Comparison of ENCODE assay signal across 13 cellular contexts in the genomic region with DNA sequence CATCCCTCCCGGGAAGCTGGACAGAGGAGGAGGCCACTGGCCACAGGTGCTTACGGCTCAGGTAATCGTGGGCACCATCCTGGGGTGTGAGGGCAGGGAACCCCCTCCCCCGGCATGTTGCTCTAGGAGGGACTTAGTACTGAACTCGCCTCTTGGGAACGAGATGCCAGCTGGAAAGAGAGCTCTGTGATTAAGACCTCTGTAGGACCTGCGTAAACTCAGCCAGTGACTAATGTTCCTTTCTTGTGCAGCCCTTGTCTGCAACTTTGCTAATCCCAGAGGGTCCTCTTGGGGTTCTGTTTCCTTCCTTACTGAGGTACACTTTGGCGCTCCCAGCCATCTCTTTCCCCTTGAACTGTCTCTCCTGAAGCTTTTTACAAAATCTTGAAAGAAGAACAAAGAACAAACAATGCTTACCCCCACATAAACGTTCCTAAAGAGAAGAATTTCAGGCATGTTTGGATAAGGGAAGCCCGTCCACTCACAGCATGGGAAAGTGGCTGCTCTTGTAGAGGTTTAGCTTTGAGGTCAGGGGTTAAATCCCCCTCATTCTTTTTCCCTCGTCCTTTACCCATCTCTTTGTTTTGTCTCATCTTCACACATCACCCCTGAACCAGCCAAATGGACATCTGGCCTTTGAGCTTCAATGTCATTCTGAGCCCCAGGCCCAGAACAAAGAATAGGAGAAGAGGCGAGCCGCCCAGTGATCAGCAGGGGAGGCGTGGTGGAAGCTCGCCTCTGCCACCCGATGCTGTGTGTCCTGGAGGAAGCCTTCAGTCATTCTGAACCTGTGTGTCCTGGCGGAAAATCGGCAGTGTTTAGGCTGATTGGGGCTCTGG. TPM values are rescaled to one million over a fixed set of nuclear protein-coding genes. Genes with fewer than 3 reads are reported as not detected.
DNase-seq lines count a peak whose midpoint lies in the region; ATAC-seq and TF ChIP-seq lines count a peak whose summit lies in the region.
"Had no signal": no experiment of that assay in that cellular context is flagged by ENCODE, and none has a peak within 500 bp of the region (broad histone marks: within the 10 kb centered on the region; RNA-seq: fewer than 3 reads in every experiment).

No MANE protein-coding gene starts in this region.

- no peaks in the 10 kb centered on the region for H3K79me2 ChIP-seq in Loucy (ENCODE audit: insufficient read depth, low read length)

- CTCF ChIA-PET in Caco-2 (lab: Charles Lee): interaction anchor here (0.8 to 1.5 kb wide), 2 partner anchors 51 to 128 kb away, joined by 3 to 6 read pairs; no protein-coding TSS in a partner anchor

- BruUV-seq in Caco-2 (replicated peaks; lab: Mats Ljungman, UMichigan): no TSS peak

- H3K9me2 ChIP-seq in Loucy (replicated peaks; ENCODE audit: low read depth, low read length): no peaks in the 10 kb centered on the region

- H3K36me3 ChIP-seq in Caco-2 (ENCODE audit: control insufficient read depth, insufficient read depth, low read length): no peaks in the 10 kb centered on the region
- no peaks in the 10 kb centered on the region for H3K36me3 ChIP-seq in Loucy (ENCODE audit: insufficient read depth, low read length)
- H3K36me3 ChIP-seq: spleen had no signal

- ATAC-seq in GM21447 (IDR thresholded peaks at IDR 0.05; ENCODE audit: unreplicated experiment): no peak
- ATAC-seq in foreskin keratinocyte: no peak
- ATAC-seq in GM19035 (IDR thresholded peaks at IDR 0.05; ENCODE audit: unreplicated experiment): no peak
- ATAC-seq in GM18519 (IDR thresholded peaks at IDR 0.05; ENCODE audit: low FRiP score, unreplicated experiment): no peak
- ATAC-seq: HCT116 had no signal

- no peaks in the 10 kb centered on the region for H3F3A ChIP-seq in Loucy (ENCODE audit: low read depth)

- H3K9me3 ChIP-seq in Caco-2 (no peaks in the 10 kb centered on the region), Loucy (ENCODE audit: insufficient read depth, low read depth, low read length) (no peaks in the 10 kb centered on the region)
- H3K9me3 ChIP-seq: spleen had no signal

- H3K4me1 Mint-ChIP-seq in Caco-2 (ENCODE audit: low read depth, unreplicated experiment) (peaks cover 16% of the 10 kb centered on the region), endothelial cell (ENCODE audit: unreplicated experiment) (peaks cover 25% of the 10 kb centered on the region), neural crest cell (peaks cover 41% of the 10 kb centered on the region)

- H3K27ac ChIP-seq in foreskin keratinocyte: no peak overlapping the region
- H3K27ac ChIP-seq: spleen had no signal

- H3K9ac ChIP-seq in Loucy (ENCODE audit: low read depth, low read length, poor library complexity, severe bottlenecking): peak overlapping the region; percentile 63

- POLR2A ChIA-PET in Caco-2 (lab: Charles Lee): interaction anchor here (0.5 kb wide), 2 partner anchors 17 to 146 kb away, joined by 3 to 7 read pairs; no protein-coding TSS in a partner anchor

- H2AFZ ChIP-seq in Loucy (ENCODE audit: low read length): no peak overlapping the region

- DNase-seq in Caco-2: peak; percentile 49 to 60
- no peak for DNase-seq in endothelial cell (ENCODE audit: low spot score)
- peak; percentile 26 for DNase-seq in neural crest cell (ENCODE audit: low read depth, low spot score)
- no peak for DNase-seq in foreskin keratinocyte
- DNase-seq: DMS53, NCI-H187, spleen had no signal

- H3K36me3 Mint-ChIP-seq in Caco-2 (ENCODE audit: insufficient read depth, unreplicated experiment): peaks cover 10% of the 10 kb centered on the region
- no peaks in the 10 kb centered on the region for H3K36me3 Mint-ChIP-seq in endothelial cell (ENCODE audit: low read depth, unreplicated experiment)
- H3K36me3 Mint-ChIP-seq in neural crest cell (ENCODE audit: low read depth): no peaks in the 10 kb centered on the region

- H3K27me3 ChIP-seq in Caco-2 (replicated peaks; ENCODE audit: control insufficient read depth, insufficient read depth, low read length) (no peaks in the 10 kb centered on the region), Loucy (ENCODE audit: insufficient read depth, low read length, poor library complexity, severe bottlenecking) (no peaks in the 10 kb centered on the region), foreskin keratinocyte (peaks cover 12% of the 10 kb centered on the region)
- H3K27me3 ChIP-seq: spleen had no signal

- TF ChIP-seq CTCF in Caco-2 (IDR thresholded peaks at IDR 0.05; ENCODE audit: insufficient read depth in 1 of 2, low read depth in 1 of 2, low read length in 1 of 2, severe bottlenecking in 1 of 2, unreplicated experiment in 1 of 2) (no peak), Loucy (conservative IDR thresholded peaks at IDR 0.05; ENCODE audit: low read length) (no peak), endothelial cell (IDR thresholded peaks at IDR 0.05; ENCODE audit: unreplicated experiment) (no peak), neural crest cell (conservative IDR thresholded peaks at IDR 0.05) (no peak), foreskin keratinocyte (conservative IDR thresholded peaks at IDR 0.05) (no peak)

- H3K4me3 ChIP-seq in Caco-2 (ENCODE audit: low read depth, low read length) (no peak overlapping the region), Loucy (ENCODE audit: low read length, poor library complexity, severe bottlenecking) (peak overlapping the region; percentile 20)
- H3K4me3 ChIP-seq: lung, spleen had no signal

- intact Hi-C loops in Caco-2 (cut with micrococcal nuclease; ENCODE audit: unreplicated experiment): no loop called here

- H3K27ac Mint-ChIP-seq in Caco-2 (ENCODE audit: unreplicated experiment) (peak overlapping the region; percentile 83), endothelial cell (ENCODE audit: unreplicated experiment) (peak overlapping the region; percentile 86), neural crest cell (ENCODE audit: unreplicated experiment) (peak overlapping the region; percentile 81)

- H3K4me2 ChIP-seq in Loucy (ENCODE audit: low read depth, low read length, poor library complexity, severe bottlenecking): peak overlapping the region; percentile 73

- H3K4me3 Mint-ChIP-seq in Caco-2 (ENCODE audit: unreplicated experiment) (peak overlapping the region; percentile 40), endothelial cell (ENCODE audit: unreplicated experiment) (peak overlapping the region; percentile 38), neural crest cell (peak overlapping the region; percentile 65)

- no peaks in the 10 kb centered on the region for H3K27me3 Mint-ChIP-seq in Caco-2 (ENCODE audit: insufficient read depth, unreplicated experiment)
- peaks cover 1% of the 10 kb centered on the region for H3K27me3 Mint-ChIP-seq in endothelial cell (ENCODE audit: unreplicated experiment)
- peaks cover 1% of the 10 kb centered on the region for H3K27me3 Mint-ChIP-seq in neural crest cell (ENCODE audit: low read depth)

- no peaks in the 10 kb centered on the region for H4K20me1 ChIP-seq in Loucy (ENCODE audit: insufficient read depth, low read length, poor library complexity, severe bottlenecking)

- H3K4me1 ChIP-seq in Caco-2 (peaks cover 34% of the 10 kb centered on the region), Loucy (ENCODE audit: insufficient read depth, low read length, poor library complexity, severe bottlenecking) (peaks cover 48% of the 10 kb centered on the region), foreskin keratinocyte (no peaks in the 10 kb centered on the region)

- H3K9me3 Mint-ChIP-seq in Caco-2 (ENCODE audit: unreplicated experiment) (no peaks in the 10 kb centered on the region), endothelial cell (ENCODE audit: unreplicated experiment) (no peaks in the 10 kb centered on the region), neural crest cell (no peaks in the 10 kb centered on the region)

RNA-seq across cellular contexts. Expression of gene CITED4, which starts 37.4 kb away (rescaled TPM):
- total RNA-seq in Caco-2 (2022) (17.8 and 19.5 TPM in 2 replicates), endothelial cell (ENCODE audit: unreplicated experiment) (3.6 TPM), neural crest cell (11.3 TPM in 2 replicates), foreskin keratinocyte (92.2 and 130 TPM in 2 replicates)
- polyA plus RNA-seq in foreskin keratinocyte: 149 and 243 TPM in 2 replicates

RNA-seq across cellular contexts. Expression of gene KCNQ4, which starts 41.2 kb away (rescaled TPM):
- total RNA-seq in Caco-2 (2022) (1.4 and 1.6 TPM in 2 replicates), endothelial cell (ENCODE audit: unreplicated experiment) (1.5 TPM), neural crest cell (0.89 and 0.91 TPM in 2 replicates), foreskin keratinocyte (not detected in 2 replicates)
- 0.03 TPM in 2 replicates for polyA plus RNA-seq in foreskin keratinocyte

Comparison
In these comparisons a context has a peak if more than half of its experiments do, and no peak if none do; other contexts are left out.
1. DNase-seq: peak in Caco-2 (2 of 2) and neural crest cell (single experiment); none in endothelial cell (single experiment) and foreskin keratinocyte (0 of 2).
2. Peak in every context shown above with its lines, with median percentiles within 50 percentile points of each other: H3K27ac Mint-ChIP-seq and H3K4me3 Mint-ChIP-seq.